ENCODE assay signal across 1 cellular context in the genomic region with DNA sequence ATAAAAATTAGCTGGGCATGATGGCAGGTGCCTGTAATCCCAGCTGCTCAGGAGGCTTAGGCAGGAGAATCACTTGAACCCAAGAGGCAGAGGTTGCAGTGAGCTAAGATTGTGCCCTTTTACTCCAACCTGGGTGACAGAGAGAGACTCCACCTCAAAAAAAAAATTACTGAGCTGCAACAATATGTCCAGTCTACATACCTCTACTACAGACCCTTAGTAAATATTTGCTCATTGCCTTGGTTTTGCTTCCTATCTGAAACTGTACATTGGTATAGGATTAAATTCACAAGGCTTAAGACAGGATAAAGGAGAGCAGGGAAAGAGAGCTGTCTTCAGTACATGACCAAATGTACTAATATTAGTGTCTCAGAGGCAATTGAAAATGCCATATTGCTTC.
TF ChIP-seq lines count a peak whose summit lies in the region.

No MANE protein-coding gene starts in this region.

TF ChIP-seq in HepG2, 621 proteins besides CTCF, POLR2A, EP300 and RAD21 (continued from another document and continues in another):
- TF ChIP-seq, protein P1, sequence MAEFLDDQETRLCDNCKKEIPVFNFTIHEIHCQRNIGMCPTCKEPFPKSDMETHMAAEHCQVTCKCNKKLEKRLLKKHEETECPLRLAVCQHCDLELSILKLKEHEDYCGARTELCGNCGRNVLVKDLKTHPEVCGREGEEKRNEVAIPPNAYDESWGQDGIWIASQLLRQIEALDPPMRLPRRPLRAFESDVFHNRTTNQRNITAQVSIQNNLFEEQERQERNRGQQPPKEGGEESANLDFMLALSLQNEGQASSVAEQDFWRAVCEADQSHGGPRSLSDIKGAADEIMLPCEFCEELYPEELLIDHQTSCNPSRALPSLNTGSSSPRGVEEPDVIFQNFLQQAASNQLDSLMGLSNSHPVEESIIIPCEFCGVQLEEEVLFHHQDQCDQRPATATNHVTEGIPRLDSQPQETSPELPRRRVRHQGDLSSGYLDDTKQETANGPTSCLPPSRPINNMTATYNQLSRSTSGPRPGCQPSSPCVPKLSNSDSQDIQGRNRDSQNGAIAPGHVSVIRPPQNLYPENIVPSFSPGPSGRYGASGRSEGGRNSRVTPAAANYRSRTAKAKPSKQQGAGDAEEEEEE (CRISPR knock-in tag; IDR thresholded peaks at IDR 0.05; ENCODE audit: borderline replicate concordance), result no peak
- TF ChIP-seq, protein P2, sequence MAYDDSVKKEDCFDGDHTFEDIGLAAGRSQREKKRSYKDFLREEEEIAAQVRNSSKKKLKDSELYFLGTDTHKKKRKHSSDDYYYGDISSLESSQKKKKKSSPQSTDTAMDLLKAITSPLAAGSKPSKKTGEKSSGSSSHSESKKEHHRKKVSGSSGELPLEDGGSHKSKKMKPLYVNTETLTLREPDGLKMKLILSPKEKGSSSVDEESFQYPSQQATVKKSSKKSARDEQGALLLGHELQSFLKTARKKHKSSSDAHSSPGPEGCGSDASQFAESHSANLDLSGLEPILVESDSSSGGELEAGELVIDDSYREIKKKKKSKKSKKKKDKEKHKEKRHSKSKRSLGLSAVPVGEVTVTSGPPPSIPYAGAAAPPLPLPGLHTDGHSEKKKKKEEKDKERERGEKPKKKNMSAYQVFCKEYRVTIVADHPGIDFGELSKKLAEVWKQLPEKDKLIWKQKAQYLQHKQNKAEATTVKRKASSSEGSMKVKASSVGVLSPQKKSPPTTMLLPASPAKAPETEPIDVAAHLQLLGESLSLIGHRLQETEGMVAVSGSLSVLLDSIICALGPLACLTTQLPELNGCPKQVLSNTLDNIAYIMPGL (CRISPR knock-in tag; IDR thresholded peaks at IDR 0.05; ENCODE audit: borderline replicate concordance in 1 of 2, low read depth in 1 of 2), result no peak
- TF ChIP-seq, protein P3, sequence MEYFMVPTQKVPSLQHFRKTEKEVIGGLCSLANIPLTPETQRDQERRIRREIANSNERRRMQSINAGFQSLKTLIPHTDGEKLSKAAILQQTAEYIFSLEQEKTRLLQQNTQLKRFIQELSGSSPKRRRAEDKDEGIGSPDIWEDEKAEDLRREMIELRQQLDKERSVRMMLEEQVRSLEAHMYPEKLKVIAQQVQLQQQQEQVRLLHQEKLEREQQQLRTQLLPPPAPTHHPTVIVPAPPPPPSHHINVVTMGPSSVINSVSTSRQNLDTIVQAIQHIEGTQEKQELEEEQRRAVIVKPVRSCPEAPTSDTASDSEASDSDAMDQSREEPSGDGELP (IDR thresholded peaks at IDR 0.05; ENCODE audit: borderline replicate concordance, low read depth), result no peak
- TF ChIP-seq FOXO1 (CRISPR knock-in tag; IDR thresholded peaks at IDR 0.05) (no peak), ZNF556 (CRISPR knock-in tag; IDR thresholded peaks at IDR 0.05; ENCODE audit: borderline replicate concordance) (no peak), STAG1 (CRISPR knock-in tag; IDR thresholded peaks at IDR 0.05) (no peak), HCFC1 (IDR thresholded peaks at IDR 0.05; ENCODE audit: low read depth, low read length) (no peak), PLRG1 (conservative IDR thresholded peaks at IDR 0.05) (no peak), ARNTL (CRISPR knock-in tag; IDR thresholded peaks at IDR 0.05) (no peak), NFIC (IDR thresholded peaks at IDR 0.05; ENCODE audit: low read length) (no peak), RCOR2 (CRISPR knock-in tag; IDR thresholded peaks at IDR 0.05) (peak; percentile 44; the same call in 1 of the 2 replicates), ZNF335 (CRISPR knock-in tag; IDR thresholded peaks at IDR 0.05) (no peak), ZBTB7A (CRISPR knock-in tag; IDR thresholded peaks at IDR 0.05) (no peak), ZBTB8A (CRISPR knock-in tag; IDR thresholded peaks at IDR 0.05; ENCODE audit: borderline replicate concordance, low read depth) (no peak), BCL6 (CRISPR knock-in tag; IDR thresholded peaks at IDR 0.05) (no peak), NR2F6 (IDR thresholded peaks at IDR 0.05) (no peak), NR2F6 (CRISPR knock-in tag; IDR thresholded peaks at IDR 0.05) (0 out of 2 replicates have a peak, but pooled peaks have one; percentile 6), CEBPB (IDR thresholded peaks at IDR 0.05; ENCODE audit: borderline replicate concordance, low read depth, low read length) (no peak), TOE1 (CRISPR knock-in tag; IDR thresholded peaks at IDR 0.05) (no peak), ZNF205 (CRISPR knock-in tag; IDR thresholded peaks at IDR 0.05) (no peak), HMG20A (CRISPR knock-in tag; IDR thresholded peaks at IDR 0.05; ENCODE audit: borderline replicate concordance) (no peak), ZNF12 (CRISPR knock-in tag; IDR thresholded peaks at IDR 0.05) (no peak), NCOA2 (CRISPR knock-in tag; IDR thresholded peaks at IDR 0.05) (no peak), CBX2 (IDR thresholded peaks at IDR 0.05; ENCODE audit: low read depth, low read length) (no peak), CBX2 (CRISPR knock-in tag; IDR thresholded peaks at IDR 0.05; ENCODE audit: low read depth) (no peak), RFXAP (CRISPR knock-in tag; IDR thresholded peaks at IDR 0.05; ENCODE audit: borderline replicate concordance) (no peak), ZNF460 (CRISPR knock-in tag; IDR thresholded peaks at IDR 0.05; ENCODE audit: borderline replicate concordance) (no peak), AKAP8 (CRISPR knock-in tag; IDR thresholded peaks at IDR 0.05) (no peak)
- TF ChIP-seq, protein P4, sequence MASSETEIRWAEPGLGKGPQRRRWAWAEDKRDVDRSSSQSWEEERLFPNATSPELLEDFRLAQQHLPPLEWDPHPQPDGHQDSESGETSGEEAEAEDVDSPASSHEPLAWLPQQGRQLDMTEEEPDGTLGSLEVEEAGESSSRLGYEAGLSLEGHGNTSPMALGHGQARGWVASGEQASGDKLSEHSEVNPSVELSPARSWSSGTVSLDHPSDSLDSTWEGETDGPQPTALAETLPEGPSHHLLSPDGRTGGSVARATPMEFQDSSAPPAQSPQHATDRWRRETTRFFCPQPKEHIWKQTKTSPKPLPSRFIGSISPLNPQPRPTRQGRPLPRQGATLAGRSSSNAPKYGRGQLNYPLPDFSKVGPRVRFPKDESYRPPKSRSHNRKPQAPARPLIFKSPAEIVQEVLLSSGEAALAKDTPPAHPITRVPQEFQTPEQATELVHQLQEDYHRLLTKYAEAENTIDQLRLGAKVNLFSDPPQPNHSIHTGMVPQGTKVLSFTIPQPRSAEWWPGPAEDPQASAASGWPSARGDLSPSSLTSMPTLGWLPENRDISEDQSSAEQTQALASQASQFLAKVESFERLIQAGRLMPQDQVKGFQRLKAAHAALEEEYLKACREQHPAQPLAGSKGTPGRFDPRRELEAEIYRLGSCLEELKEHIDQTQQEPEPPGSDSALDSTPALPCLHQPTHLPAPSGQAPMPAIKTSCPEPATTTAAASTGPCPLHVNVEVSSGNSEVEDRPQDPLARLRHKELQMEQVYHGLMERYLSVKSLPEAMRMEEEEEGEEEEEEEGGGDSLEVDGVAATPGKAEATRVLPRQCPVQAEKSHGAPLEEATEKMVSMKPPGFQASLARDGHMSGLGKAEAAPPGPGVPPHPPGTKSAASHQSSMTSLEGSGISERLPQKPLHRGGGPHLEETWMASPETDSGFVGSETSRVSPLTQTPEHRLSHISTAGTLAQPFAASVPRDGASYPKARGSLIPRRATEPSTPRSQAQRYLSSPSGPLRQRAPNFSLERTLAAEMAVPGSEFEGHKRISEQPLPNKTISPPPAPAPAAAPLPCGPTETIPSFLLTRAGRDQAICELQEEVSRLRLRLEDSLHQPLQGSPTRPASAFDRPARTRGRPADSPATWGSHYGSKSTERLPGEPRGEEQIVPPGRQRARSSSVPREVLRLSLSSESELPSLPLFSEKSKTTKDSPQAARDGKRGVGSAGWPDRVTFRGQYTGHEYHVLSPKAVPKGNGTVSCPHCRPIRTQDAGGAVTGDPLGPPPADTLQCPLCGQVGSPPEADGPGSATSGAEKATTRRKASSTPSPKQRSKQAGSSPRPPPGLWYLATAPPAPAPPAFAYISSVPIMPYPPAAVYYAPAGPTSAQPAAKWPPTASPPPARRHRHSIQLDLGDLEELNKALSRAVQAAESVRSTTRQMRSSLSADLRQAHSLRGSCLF (CRISPR knock-in tag; IDR thresholded peaks at IDR 0.05; ENCODE audit: borderline replicate concordance), result no peak
- TF ChIP-seq, protein P5, sequence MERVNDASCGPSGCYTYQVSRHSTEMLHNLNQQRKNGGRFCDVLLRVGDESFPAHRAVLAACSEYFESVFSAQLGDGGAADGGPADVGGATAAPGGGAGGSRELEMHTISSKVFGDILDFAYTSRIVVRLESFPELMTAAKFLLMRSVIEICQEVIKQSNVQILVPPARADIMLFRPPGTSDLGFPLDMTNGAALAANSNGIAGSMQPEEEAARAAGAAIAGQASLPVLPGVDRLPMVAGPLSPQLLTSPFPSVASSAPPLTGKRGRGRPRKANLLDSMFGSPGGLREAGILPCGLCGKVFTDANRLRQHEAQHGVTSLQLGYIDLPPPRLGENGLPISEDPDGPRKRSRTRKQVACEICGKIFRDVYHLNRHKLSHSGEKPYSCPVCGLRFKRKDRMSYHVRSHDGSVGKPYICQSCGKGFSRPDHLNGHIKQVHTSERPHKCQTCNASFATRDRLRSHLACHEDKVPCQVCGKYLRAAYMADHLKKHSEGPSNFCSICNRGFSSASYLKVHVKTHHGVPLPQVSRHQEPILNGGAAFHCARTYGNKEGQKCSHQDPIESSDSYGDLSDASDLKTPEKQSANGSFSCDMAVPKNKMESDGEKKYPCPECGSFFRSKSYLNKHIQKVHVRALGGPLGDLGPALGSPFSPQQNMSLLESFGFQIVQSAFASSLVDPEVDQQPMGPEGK (CRISPR knock-in tag; IDR thresholded peaks at IDR 0.05), result 0 out of 2 replicates have a peak, but pooled peaks have one; percentile 17
- TF ChIP-seq, protein P6, sequence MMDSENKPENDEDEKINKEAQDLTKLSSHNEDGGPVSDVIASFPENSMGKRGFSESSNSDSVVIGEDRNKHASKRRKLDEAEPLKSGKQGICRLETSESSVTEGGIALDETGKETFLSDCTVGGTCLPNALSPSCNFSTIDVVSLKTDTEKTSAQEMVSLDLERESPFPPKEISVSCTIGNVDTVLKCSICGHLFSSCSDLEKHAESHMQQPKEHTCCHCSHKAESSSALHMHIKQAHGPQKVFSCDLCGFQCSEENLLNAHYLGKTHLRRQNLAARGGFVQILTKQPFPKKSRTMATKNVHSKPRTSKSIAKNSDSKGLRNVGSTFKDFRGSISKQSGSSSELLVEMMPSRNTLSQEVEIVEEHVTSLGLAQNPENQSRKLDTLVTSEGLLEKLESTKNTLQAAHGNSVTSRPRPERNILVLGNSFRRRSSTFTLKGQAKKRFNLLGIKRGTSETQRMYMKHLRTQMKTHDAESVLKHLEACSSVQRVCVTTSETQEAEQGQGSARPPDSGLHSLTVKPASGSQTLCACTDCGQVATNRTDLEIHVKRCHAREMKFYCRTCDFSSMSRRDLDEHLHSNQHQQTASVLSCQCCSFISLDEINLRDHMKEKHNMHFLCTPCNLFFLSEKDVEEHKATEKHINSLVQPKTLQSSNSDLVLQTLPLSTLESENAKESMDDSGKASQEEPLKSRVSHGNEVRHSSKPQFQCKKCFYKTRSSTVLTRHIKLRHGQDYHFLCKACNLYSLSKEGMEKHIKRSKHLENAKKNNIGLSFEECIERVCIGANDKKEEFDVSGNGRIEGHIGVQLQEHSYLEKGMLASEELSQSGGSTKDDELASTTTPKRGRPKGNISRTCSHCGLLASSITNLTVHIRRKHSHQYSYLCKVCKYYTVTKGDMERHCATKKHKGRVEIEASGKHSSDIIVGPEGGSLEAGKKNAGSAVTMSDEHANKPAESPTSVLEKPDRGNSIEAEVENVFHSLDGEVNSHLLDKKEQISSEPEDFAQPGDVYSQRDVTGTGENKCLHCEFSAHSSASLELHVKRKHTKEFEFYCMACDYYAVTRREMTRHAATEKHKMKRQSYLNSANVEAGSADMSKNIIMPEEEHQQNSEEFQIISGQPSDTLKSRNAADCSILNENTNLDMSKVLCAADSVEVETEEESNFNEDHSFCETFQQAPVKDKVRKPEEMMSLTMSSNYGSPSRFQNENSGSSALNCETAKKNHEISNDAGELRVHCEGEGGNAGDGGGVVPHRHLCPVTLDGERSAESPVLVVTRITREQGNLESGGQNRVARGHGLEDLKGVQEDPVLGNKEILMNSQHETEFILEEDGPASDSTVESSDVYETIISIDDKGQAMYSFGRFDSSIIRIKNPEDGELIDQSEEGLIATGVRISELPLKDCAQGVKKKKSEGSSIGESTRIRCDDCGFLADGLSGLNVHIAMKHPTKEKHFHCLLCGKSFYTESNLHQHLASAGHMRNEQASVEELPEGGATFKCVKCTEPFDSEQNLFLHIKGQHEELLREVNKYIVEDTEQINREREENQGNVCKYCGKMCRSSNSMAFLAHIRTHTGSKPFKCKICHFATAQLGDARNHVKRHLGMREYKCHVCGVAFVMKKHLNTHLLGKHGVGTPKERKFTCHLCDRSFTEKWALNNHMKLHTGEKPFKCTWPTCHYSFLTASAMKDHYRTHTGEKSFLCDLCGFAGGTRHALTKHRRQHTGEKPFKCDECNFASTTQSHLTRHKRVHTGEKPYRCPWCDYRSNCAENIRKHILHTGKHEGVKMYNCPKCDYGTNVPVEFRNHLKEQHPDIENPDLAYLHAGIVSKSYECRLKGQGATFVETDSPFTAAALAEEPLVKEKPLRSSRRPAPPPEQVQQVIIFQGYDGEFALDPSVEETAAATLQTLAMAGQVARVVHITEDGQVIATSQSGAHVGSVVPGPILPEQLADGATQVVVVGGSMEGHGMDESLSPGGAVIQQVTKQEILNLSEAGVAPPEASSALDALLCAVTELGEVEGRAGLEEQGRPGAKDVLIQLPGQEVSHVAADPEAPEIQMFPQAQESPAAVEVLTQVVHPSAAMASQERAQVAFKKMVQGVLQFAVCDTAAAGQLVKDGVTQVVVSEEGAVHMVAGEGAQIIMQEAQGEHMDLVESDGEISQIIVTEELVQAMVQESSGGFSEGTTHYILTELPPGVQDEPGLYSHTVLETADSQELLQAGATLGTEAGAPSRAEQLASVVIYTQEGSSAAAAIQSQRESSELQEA (CRISPR knock-in tag; IDR thresholded peaks at IDR 0.05; ENCODE audit: not compliant biosample characterization), result no peak
- TF ChIP-seq, protein P7, sequence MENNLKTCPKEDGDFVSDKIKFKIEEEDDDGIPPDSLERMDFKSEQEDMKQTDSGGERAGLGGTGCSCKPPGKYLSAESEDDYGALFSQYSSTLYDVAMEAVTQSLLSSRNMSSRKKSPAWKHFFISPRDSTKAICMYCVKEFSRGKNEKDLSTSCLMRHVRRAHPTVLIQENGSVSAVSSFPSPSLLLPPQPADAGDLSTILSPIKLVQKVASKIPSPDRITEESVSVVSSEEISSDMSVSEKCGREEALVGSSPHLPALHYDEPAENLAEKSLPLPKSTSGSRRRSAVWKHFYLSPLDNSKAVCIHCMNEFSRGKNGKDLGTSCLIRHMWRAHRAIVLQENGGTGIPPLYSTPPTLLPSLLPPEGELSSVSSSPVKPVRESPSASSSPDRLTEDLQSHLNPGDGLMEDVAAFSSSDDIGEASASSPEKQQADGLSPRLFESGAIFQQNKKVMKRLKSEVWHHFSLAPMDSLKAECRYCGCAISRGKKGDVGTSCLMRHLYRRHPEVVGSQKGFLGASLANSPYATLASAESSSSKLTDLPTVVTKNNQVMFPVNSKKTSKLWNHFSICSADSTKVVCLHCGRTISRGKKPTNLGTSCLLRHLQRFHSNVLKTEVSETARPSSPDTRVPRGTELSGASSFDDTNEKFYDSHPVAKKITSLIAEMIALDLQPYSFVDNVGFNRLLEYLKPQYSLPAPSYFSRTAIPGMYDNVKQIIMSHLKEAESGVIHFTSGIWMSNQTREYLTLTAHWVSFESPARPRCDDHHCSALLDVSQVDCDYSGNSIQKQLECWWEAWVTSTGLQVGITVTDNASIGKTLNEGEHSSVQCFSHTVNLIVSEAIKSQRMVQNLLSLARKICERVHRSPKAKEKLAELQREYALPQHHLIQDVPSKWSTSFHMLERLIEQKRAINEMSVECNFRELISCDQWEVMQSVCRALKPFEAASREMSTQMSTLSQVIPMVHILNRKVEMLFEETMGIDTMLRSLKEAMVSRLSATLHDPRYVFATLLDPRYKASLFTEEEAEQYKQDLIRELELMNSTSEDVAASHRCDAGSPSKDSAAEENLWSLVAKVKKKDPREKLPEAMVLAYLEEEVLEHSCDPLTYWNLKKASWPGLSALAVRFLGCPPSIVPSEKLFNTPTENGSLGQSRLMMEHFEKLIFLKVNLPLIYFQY (CRISPR knock-in tag; IDR thresholded peaks at IDR 0.05; ENCODE audit: borderline replicate concordance), result no peak
